ENCODE assay signal across 8 cellular contexts in the genomic region with DNA sequence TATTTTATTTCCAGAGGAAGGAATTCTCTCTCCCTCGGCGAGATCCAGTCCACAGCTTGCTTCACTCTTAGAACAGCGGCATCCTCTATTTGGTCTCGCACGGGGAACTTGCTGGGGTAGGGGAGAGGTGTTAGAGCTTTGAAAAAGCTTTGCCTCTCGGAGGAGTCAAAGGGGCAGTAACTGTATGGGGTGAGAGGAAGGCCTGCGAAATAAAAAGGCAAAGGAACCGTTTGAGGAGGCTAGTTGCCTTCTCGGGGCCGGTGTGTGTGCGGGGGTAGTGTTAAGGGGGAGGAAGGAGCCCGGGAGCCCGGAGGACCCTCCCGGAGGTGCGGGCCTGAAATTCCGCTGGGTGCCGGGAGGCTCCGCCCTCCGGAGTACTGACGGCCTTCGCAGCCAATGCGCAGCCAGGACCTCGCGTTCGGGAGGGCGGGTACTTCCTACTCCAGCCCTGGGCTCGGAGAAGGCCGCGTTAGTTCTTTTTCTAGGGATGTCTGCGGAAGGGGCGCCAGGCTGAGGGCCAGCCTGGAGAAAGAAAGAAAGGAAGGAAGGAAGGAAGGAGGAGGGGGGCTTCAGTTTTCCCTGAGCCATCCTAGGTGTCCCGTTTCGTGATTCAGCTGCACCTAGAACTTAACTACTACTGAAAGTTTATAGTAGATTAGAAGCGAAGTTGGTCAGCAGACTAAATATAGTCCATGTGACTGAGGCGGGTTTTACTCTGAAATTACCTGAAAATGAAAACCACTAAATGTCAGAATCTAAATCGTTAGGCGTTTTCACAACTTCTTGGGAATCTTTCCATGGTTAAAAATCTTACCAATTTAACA. TPM values are rescaled to one million over a fixed set of nuclear protein-coding genes. Genes with fewer than 3 reads are reported as not detected.
DNase-seq lines count a peak whose midpoint lies in the region; ATAC-seq, FAIRE-seq and TF ChIP-seq lines count a peak whose summit lies in the region.

No MANE protein-coding gene starts in this region.

- peak overlapping the region; percentile 88 for H3K27ac Mint-ChIP-seq in Caco-2 (ENCODE audit: unreplicated experiment)
- peak overlapping the region; percentile 96 for H3K27ac Mint-ChIP-seq in effector memory CD8-positive, alpha-beta T cell

- DNase-seq in Caco-2 (peak; percentile 90 to 93), HTR-8/SVneo (ENCODE audit: insufficient read length, low spot score) (peak; percentile 91), NOMO-1 (lab: John Stamatoyannopoulos, UW; ENCODE audit: unreplicated experiment in 2 of 2) (peak; percentile 80 to 84), mesendoderm (peak; percentile 95)
- peak; percentile 65 to 67 for DNase-seq in activated CD8-positive, alpha-beta memory T cell treated with anti-CD3 and anti-CD28 coated beads for 4 hours (ENCODE audit: low read depth in 2 of 2)
- DNase-seq in effector memory CD8-positive, alpha-beta T cell, result peak; percentile 70 to 81 (median 74)
- DNase-seq in stimulated activated CD8-positive, alpha-beta memory T cell treated with anti-CD3 and anti-CD28 coated beads, Interleukin-12 subunit alpha, Interleukin-12 subunit beta, amount 100 ng/mL, for 4 hours (ENCODE audit: low read depth), result peak; percentile 77

- peak overlapping the region; percentile 16 for H3K18ac ChIP-seq in mesendoderm (ENCODE audit: low read length)

- no peak overlapping the region for H4K8ac ChIP-seq in mesendoderm (ENCODE audit: low read depth, low read length)

- H3K4me1 ChIP-seq in Caco-2, result peaks cover 34% of the 10 kb centered on the region
- H3K4me1 ChIP-seq in mesendoderm (ENCODE audit: control insufficient read depth, low read depth, low read length), result peaks cover 6% of the 10 kb centered on the region

- H3K79me2 ChIP-seq in mesendoderm (ENCODE audit: control insufficient read depth, insufficient read depth, low read length), result peaks cover 31% of the 10 kb centered on the region

- no peaks in the 10 kb centered on the region for H3K27me3 ChIP-seq in Caco-2 (replicated peaks; ENCODE audit: control insufficient read depth, insufficient read depth, low read length)
- no peaks in the 10 kb centered on the region for H3K27me3 ChIP-seq in mesendoderm (ENCODE audit: insufficient read depth, low read length, poor library complexity)

- CTCF ChIA-PET in Caco-2 (lab: Charles Lee), result no interaction called here

- H3K27ac ChIP-seq in mesendoderm (ENCODE audit: low read depth, low read length), result peak overlapping the region; percentile 60

- peaks cover 33% of the 10 kb centered on the region for H3K4me1 Mint-ChIP-seq in Caco-2 (ENCODE audit: low read depth, unreplicated experiment)
- peaks cover 35 to 71% of the 10 kb centered on the region in 2 donors for H3K4me1 Mint-ChIP-seq in effector memory CD8-positive, alpha-beta T cell (ENCODE audit: low read depth in 2 of 2)

- no peaks in the 10 kb centered on the region for H3K9me3 Mint-ChIP-seq in Caco-2 (ENCODE audit: unreplicated experiment)
- H3K9me3 Mint-ChIP-seq in effector memory CD8-positive, alpha-beta T cell, result no peaks in the 10 kb centered on the region

- intact Hi-C loops in Caco-2 (cut with micrococcal nuclease; ENCODE audit: unreplicated experiment), result loop anchor here (1.0 to 10.0 kb wide), 5 partner anchors 38 to 634 kb away; a partner anchor contains a TSS

- BruUV-seq in Caco-2 (replicated peaks; lab: Mats Ljungman, UMichigan), result no TSS peak

- WGBS in mesendoderm (ENCODE audit: extremely low coverage, insufficient coverage, low lambda C conversion rate), result no CpG with 5 or more reads among the region's 37 CpGs

- no peak for TF ChIP-seq CTCF in Caco-2 (IDR thresholded peaks at IDR 0.05; ENCODE audit: insufficient read depth in 1 of 2, low read depth in 1 of 2, low read length in 1 of 2, severe bottlenecking in 1 of 2, unreplicated experiment in 1 of 2)

- no peak overlapping the region for H2BK15ac ChIP-seq in mesendoderm (replicated peaks; ENCODE audit: low read depth)

- H2BK5ac ChIP-seq in mesendoderm (ENCODE audit: low read length), result peak overlapping the region; percentile 28

- H3K4me2 ChIP-seq in mesendoderm (ENCODE audit: low read length), result peak overlapping the region; percentile 92

- no peaks in the 10 kb centered on the region for H3K36me3 ChIP-seq in Caco-2 (ENCODE audit: control insufficient read depth, insufficient read depth, low read length)
- H3K36me3 ChIP-seq in mesendoderm (ENCODE audit: control insufficient read depth, insufficient read depth, low read length), result no peaks in the 10 kb centered on the region

- no peaks in the 10 kb centered on the region for H3K9me3 ChIP-seq in Caco-2

- no peaks in the 10 kb centered on the region for H3K27me3 Mint-ChIP-seq in Caco-2 (ENCODE audit: insufficient read depth, unreplicated experiment)
- no peaks in the 10 kb centered on the region for H3K27me3 Mint-ChIP-seq in effector memory CD8-positive, alpha-beta T cell

- H3K4me3 Mint-ChIP-seq in Caco-2 (ENCODE audit: unreplicated experiment), result peak overlapping the region; percentile 91
- H3K4me3 Mint-ChIP-seq in effector memory CD8-positive, alpha-beta T cell, result peak overlapping the region; percentile 94 to 96

- peak overlapping the region; percentile 92 for H3K56ac ChIP-seq in mesendoderm (ENCODE audit: low read length)

- H3K9ac ChIP-seq in mesendoderm (ENCODE audit: low read length), result peak overlapping the region; percentile 82

- no peak overlapping the region for H3K23ac ChIP-seq in mesendoderm (ENCODE audit: low read length)

- ATAC-seq in GM21390 (IDR thresholded peaks at IDR 0.05; ENCODE audit: unreplicated experiment), result peak; percentile 60
- peak; percentile 70 for ATAC-seq in effector memory CD8-positive, alpha-beta T cell (replicated peaks)

- no peak overlapping the region for H2AK5ac ChIP-seq in mesendoderm (ENCODE audit: low read length)

- peaks cover 3% of the 10 kb centered on the region for H3K79me1 ChIP-seq in mesendoderm (ENCODE audit: low read length)

- H2BK120ac ChIP-seq in mesendoderm (ENCODE audit: low read depth, low read length), result no peak overlapping the region

- H4K5ac ChIP-seq in mesendoderm (ENCODE audit: low read length), result peak overlapping the region; percentile 6

- H3K4ac ChIP-seq in mesendoderm (ENCODE audit: low read depth, low read length), result no peak overlapping the region

- H3K36me3 Mint-ChIP-seq in Caco-2 (ENCODE audit: insufficient read depth, unreplicated experiment), result peaks cover 19% of the 10 kb centered on the region
- peaks cover 29% of the 10 kb centered on the region for H3K36me3 Mint-ChIP-seq in effector memory CD8-positive, alpha-beta T cell (ENCODE audit: insufficient read depth)

- FAIRE-seq in HTR-8/SVneo (lab: Jason Lieb, UNC), result no peak

- peak overlapping the region; percentile 88 for H3K4me3 ChIP-seq in Caco-2 (ENCODE audit: low read depth, low read length)
- H3K4me3 ChIP-seq in mesendoderm (ENCODE audit: low read length), result peak overlapping the region; percentile 25

- POLR2A ChIA-PET in Caco-2 (lab: Charles Lee), result no interaction called here

RNA-seq across cellular contexts. Expression of a gene that starts 2.2 kb away (rescaled TPM):
- total RNA-seq in Caco-2 (2022), result 52.3 and 56.1 TPM in 2 replicates
- 8.6 TPM for polyA plus RNA-seq in mesendoderm (2013, experiment 1 of 2)
- 8.4 TPM for polyA plus RNA-seq in mesendoderm (2013, experiment 2 of 2)

Comparison
In these comparisons a context has a peak if more than half of its experiments do, and no peak if none do; other contexts are left out.
1. Peak in every context shown above with its lines: DNase-seq, ATAC-seq, H3K4me3 ChIP-seq and H3K27ac ChIP-seq.